ENCODE assay signal across 11 cellular contexts in the genomic region with DNA sequence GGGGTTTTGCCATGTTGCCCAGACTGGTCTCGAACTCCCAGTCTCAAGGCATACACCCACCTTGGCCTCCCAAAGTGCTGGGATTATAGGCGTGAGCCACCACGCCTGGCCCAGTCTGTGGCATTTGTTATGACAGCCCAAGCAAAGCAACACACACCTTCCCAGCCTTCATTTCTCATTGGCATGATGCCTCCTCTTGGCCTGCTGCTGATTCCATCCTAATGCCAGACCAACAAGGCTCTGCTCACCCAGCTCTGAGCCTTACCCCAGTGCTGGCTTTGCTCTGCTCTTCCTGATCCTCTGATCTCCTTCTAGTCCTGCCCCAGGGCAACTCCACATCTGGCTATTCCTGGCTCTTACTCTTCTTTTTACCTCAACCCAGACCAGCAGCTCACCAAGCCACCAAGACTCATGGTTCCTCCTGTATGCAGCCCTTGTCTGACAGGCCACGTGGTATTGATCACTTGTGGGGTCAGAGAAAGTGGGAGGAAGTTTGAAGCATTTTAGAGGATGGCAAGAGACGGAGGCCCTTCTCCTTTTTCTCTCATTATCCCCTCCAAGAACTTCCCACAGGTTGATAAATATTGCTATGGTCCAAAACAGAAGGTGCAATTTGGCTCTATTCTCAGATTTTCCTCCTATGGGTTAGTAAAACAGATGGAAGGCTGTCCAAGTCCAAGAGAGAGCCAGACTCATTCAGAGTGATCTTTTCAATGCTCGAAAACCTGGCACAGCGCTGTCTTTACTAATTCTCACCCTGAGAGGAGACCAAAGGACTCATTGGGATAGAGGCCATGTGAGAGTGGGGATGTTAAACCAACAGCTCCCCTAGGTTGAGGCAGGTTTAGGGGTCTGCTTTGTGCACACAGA. TPM values are rescaled to one million over a fixed set of nuclear protein-coding genes. Genes with fewer than 3 reads are reported as not detected.
DNase-seq lines count a peak whose midpoint lies in the region; ATAC-seq and FAIRE-seq lines count a peak whose summit lies in the region.
"Had no signal": no experiment of that assay in that cellular context is flagged by ENCODE, and none has a peak within 500 bp of the region (broad histone marks: within the 10 kb centered on the region; RNA-seq: fewer than 3 reads in every experiment).

No MANE protein-coding gene starts in this region.

- DNase-seq in activated CD4-positive, alpha-beta T cell treated with anti-CD3 and anti-CD28 coated beads for 36 hours, result no peak
- no peak for DNase-seq in activated CD4-positive, alpha-beta T cell treated with anti-CD3 and anti-CD28 coated beads, Interleukin-2, amount 50 U/mL, for 48 hours
- DNase-seq in activated naive CD8-positive, alpha-beta T cell treated with anti-CD3 and anti-CD28 coated beads, Interleukin-2, amount 10 ng/mL, durations not matched to agents 7 days and 5 days, result no peak
- DNase-seq in effector CD4-positive, alpha-beta T cell, result no peak
- DNase-seq in HTR-8/SVneo (ENCODE audit: insufficient read length, low spot score), result no peak
- no peak for DNase-seq in iPS-NIHi7 (ENCODE audit: extremely low spot score)
- DNase-seq: midbrain, NCI-H1092, NCI-H748 treated with DMSO at 0.1 percent for 48 hours had no signal

- ATAC-seq in activated CD4-positive, alpha-beta T cell treated with anti-CD3 and anti-CD28 coated beads for 36 hours, result no peak
- peak; percentile 27 for ATAC-seq in HG02678 (IDR thresholded peaks at IDR 0.05; ENCODE audit: unreplicated experiment)
- no peak for ATAC-seq in activated naive CD8-positive, alpha-beta T cell treated with anti-CD3 and anti-CD28 coated beads, Interleukin-2, amount 10 ng/mL, durations not matched to agents 7 days and 5 days (ENCODE audit: low read depth)
- peak; percentile 55 for ATAC-seq in stimulated activated memory B cell treated with anti-CD40 and anti-IgM and Interleukin-4, amounts not matched to agents 10 μg/mL and 1 μg/mL and 100 μg/mL, for 72 hours

- POLR2A ChIA-PET in activated CD4-positive, alpha-beta T cell treated with anti-CD3 and anti-CD28 coated beads for 36 hours (lab: Charles Lee), result no interaction called here
- POLR2A ChIA-PET in activated naive CD8-positive, alpha-beta T cell treated with anti-CD3 and anti-CD28 coated beads, Interleukin-2, amount 10 ng/mL, durations not matched to agents 7 days and 5 days (lab: Charles Lee), result interaction anchor here (1.4 kb wide), 1 partner anchor 13 kb away, joined by 3 read pairs; no protein-coding TSS in a partner anchor

- FAIRE-seq in HTR-8/SVneo (lab: Jason Lieb, UNC), result no peak

- intact Hi-C loops in activated CD4-positive, alpha-beta T cell treated with anti-CD3 and anti-CD28 coated beads for 36 hours (cut with DNase I, micrococcal nuclease), result no loop called here

- H3K36me3 Mint-ChIP-seq in activated CD4-positive, alpha-beta T cell treated with anti-CD3 and anti-CD28 coated beads for 36 hours (ENCODE audit: low read depth), result peaks cover 13% of the 10 kb centered on the region
- H3K36me3 Mint-ChIP-seq in activated naive CD8-positive, alpha-beta T cell treated with anti-CD3 and anti-CD28 coated beads, Interleukin-2, amount 10 ng/mL, durations not matched to agents 7 days and 5 days, result peaks cover 36% of the 10 kb centered on the region
- peaks cover 40% of the 10 kb centered on the region for H3K36me3 Mint-ChIP-seq in stimulated activated memory B cell treated with anti-CD40 and anti-IgM and Interleukin-4, amounts not matched to agents 10 μg/mL and 1 μg/mL and 100 μg/mL, for 72 hours

- H3K27me3 Mint-ChIP-seq in activated CD4-positive, alpha-beta T cell treated with anti-CD3 and anti-CD28 coated beads for 36 hours, result no peaks in the 10 kb centered on the region
- H3K27me3 Mint-ChIP-seq in activated naive CD8-positive, alpha-beta T cell treated with anti-CD3 and anti-CD28 coated beads, Interleukin-2, amount 10 ng/mL, durations not matched to agents 7 days and 5 days, result no peaks in the 10 kb centered on the region
- no peaks in the 10 kb centered on the region for H3K27me3 Mint-ChIP-seq in stimulated activated memory B cell treated with anti-CD40 and anti-IgM and Interleukin-4, amounts not matched to agents 10 μg/mL and 1 μg/mL and 100 μg/mL, for 72 hours

- H3K4me1 Mint-ChIP-seq in activated CD4-positive, alpha-beta T cell treated with anti-CD3 and anti-CD28 coated beads for 36 hours, result peaks cover 23% of the 10 kb centered on the region
- peaks cover 31% of the 10 kb centered on the region for H3K4me1 Mint-ChIP-seq in activated naive CD8-positive, alpha-beta T cell treated with anti-CD3 and anti-CD28 coated beads, Interleukin-2, amount 10 ng/mL, durations not matched to agents 7 days and 5 days
- peaks cover 80% of the 10 kb centered on the region for H3K4me1 Mint-ChIP-seq in stimulated activated memory B cell treated with anti-CD40 and anti-IgM and Interleukin-4, amounts not matched to agents 10 μg/mL and 1 μg/mL and 100 μg/mL, for 72 hours

- CTCF ChIA-PET in activated CD4-positive, alpha-beta T cell treated with anti-CD3 and anti-CD28 coated beads for 36 hours (lab: Charles Lee), result no interaction called here

- no peak overlapping the region for H3K4me3 Mint-ChIP-seq in activated CD4-positive, alpha-beta T cell treated with anti-CD3 and anti-CD28 coated beads for 36 hours
- no peak overlapping the region for H3K4me3 Mint-ChIP-seq in activated naive CD8-positive, alpha-beta T cell treated with anti-CD3 and anti-CD28 coated beads, Interleukin-2, amount 10 ng/mL, durations not matched to agents 7 days and 5 days
- H3K4me3 Mint-ChIP-seq in stimulated activated memory B cell treated with anti-CD40 and anti-IgM and Interleukin-4, amounts not matched to agents 10 μg/mL and 1 μg/mL and 100 μg/mL, for 72 hours, result peak overlapping the region; percentile 89

- H3K9me3 Mint-ChIP-seq in activated CD4-positive, alpha-beta T cell treated with anti-CD3 and anti-CD28 coated beads for 36 hours (ENCODE audit: low read depth), result peaks cover 8% of the 10 kb centered on the region
- peaks cover 21% of the 10 kb centered on the region for H3K9me3 Mint-ChIP-seq in activated naive CD8-positive, alpha-beta T cell treated with anti-CD3 and anti-CD28 coated beads, Interleukin-2, amount 10 ng/mL, durations not matched to agents 7 days and 5 days
- H3K9me3 Mint-ChIP-seq in stimulated activated memory B cell treated with anti-CD40 and anti-IgM and Interleukin-4, amounts not matched to agents 10 μg/mL and 1 μg/mL and 100 μg/mL, for 72 hours, result no peaks in the 10 kb centered on the region

- peak overlapping the region; percentile 34 for H3K27ac Mint-ChIP-seq in activated CD4-positive, alpha-beta T cell treated with anti-CD3 and anti-CD28 coated beads for 36 hours
- H3K27ac Mint-ChIP-seq in activated naive CD8-positive, alpha-beta T cell treated with anti-CD3 and anti-CD28 coated beads, Interleukin-2, amount 10 ng/mL, durations not matched to agents 7 days and 5 days, result peak overlapping the region; percentile 2
- H3K27ac Mint-ChIP-seq in stimulated activated memory B cell treated with anti-CD40 and anti-IgM and Interleukin-4, amounts not matched to agents 10 μg/mL and 1 μg/mL and 100 μg/mL, for 72 hours, result peak overlapping the region; percentile 90

RNA-seq across cellular contexts. Expression of a gene that starts 1.0 kb away (rescaled TPM):
- under 1 TPM in 1 of 2 experiments, not detected in 1; 0.12 TPM for total RNA-seq in activated CD4-positive, alpha-beta T cell treated with anti-CD3 and anti-CD28 coated beads for 36 hours
- under 1 TPM; 0.57 to 0.69 TPM for total RNA-seq in activated naive CD8-positive, alpha-beta T cell treated with anti-CD3 and anti-CD28 coated beads, Interleukin-2, amount 10 ng/mL, durations not matched to agents 7 days and 5 days

Comparison
In these comparisons a context has a peak if more than half of its experiments do, and no peak if none do; other contexts are left out.
1. ATAC-seq: peak in HG02678 (single experiment) and stimulated activated memory B cell treated with anti-CD40 and anti-IgM and Interleukin-4, amounts not matched to agents 10 μg/mL and 1 μg/mL and 100 μg/mL, for 72 hours (single experiment); none in activated CD4-positive, alpha-beta T cell treated with anti-CD3 and anti-CD28 coated beads for 36 hours (single experiment) and activated naive CD8-positive, alpha-beta T cell treated with anti-CD3 and anti-CD28 coated beads, Interleukin-2, amount 10 ng/mL, durations not matched to agents 7 days and 5 days (single experiment).
2. H3K27ac Mint-ChIP-seq: peak in every context shown above with its lines; median percentile 90 in stimulated activated memory B cell treated with anti-CD40 and anti-IgM and Interleukin-4, amounts not matched to agents 10 μg/mL and 1 μg/mL and 100 μg/mL, for 72 hours; 34 in activated CD4-positive, alpha-beta T cell treated with anti-CD3 and anti-CD28 coated beads for 36 hours; 2 in activated naive CD8-positive, alpha-beta T cell treated with anti-CD3 and anti-CD28 coated beads, Interleukin-2, amount 10 ng/mL, durations not matched to agents 7 days and 5 days.